1 cellular context compared by ENCODE assay signal in the genomic region with DNA sequence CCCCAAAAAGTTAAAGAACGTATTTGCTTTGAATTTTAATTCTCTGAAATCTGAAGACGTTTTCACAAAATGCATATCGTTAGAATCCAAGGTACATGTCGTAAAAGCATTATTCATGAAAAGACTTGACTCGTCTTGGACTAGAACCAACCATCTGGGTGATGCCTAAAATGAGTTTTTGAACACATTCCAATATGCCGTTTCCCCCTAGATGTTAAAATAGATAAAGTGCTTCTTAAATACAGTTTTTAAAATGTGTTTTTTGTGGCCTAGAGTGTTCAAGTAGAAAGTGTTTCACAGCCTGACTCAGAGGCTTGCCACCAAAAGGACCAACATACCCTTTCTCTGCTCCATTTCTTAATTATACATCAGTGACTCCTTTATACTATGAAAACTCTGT.
TF ChIP-seq lines count a peak whose summit lies in the region.

No MANE protein-coding gene starts in this region.

TF ChIP-seq in SK-N-SH, 30 proteins besides CTCF, POLR2A, EP300 and RAD21:
- TF ChIP-seq POLR2AphosphoS5 (IDR thresholded peaks at IDR 0.05; ENCODE audit: low read depth, low read length) (no peak), SMC3 (IDR thresholded peaks at IDR 0.05; ENCODE audit: low read depth, low read length) (no peak), NRF1 (IDR thresholded peaks at IDR 0.05; ENCODE audit: low read depth, low read length) (no peak), REST (IDR thresholded peaks at IDR 0.05; ENCODE audit: low read depth, low read length) (no peak), RXRA (IDR thresholded peaks at IDR 0.05; ENCODE audit: borderline replicate concordance, low read depth) (no peak), NFIC (IDR thresholded peaks at IDR 0.05; ENCODE audit: borderline replicate concordance) (no peak)
